In the genomic region with DNA sequence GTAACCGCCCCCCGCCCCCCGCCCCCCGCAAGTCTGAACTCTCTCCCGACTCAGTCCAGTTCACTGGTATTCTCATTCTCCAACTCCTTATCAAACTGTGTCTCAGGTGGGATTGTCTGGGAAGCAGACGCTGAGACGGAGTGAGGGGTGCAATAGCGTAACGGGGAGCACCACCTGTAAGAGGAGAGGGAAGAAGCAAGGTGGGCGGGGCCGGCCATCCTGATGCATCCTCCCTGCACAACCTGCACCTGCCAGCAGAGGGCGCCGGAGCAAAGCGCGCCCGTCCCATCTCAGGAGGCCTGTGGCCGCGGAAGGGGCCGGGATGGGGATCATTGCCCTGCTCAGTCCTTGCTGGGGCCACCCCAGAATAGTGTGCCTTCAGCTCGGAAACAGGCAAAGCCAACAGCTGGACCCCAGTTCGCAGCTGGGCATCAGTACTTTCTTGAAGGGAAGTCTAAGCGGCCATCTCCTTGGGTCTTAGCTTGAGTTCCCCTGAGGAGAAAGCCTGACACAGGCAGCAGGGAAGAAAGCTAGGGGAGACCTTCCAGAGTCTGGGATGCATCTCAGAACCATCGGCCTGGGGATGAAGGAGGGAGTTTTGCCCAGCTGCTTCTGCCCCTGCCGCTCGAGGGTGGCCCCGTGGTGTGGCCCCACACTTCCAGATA, we compare ENCODE assay signal across 8 cellular contexts.
DNase-seq lines count a peak whose midpoint lies in the region; ATAC-seq, FAIRE-seq and TF ChIP-seq lines count a peak whose summit lies in the region.

No MANE protein-coding gene starts in this region.

- FAIRE-seq in GM12892 (lab: Jason Lieb, UNC) = peak; percentile 83

- TF ChIP-seq POLR2A in GM12892 (IDR thresholded peaks at IDR 0.05; ENCODE audit: low read depth, low read length) = no peak

- ATAC-seq in GM18858 (IDR thresholded peaks at IDR 0.05; ENCODE audit: unreplicated experiment) = no peak

- H3K4me1 Mint-ChIP-seq in activated naive CD8-positive, alpha-beta T cell treated with anti-CD3 and anti-CD28 coated beads for 36 hours = peaks cover 5% of the 10 kb centered on the region

- DNase-seq in GM12892 (ENCODE audit: insufficient read length) = peak; percentile 61
- DNase-seq in SKM-1 (lab: John Stamatoyannopoulos, UW; ENCODE audit: unreplicated experiment) = peak; percentile 33
- DNase-seq in activated naive CD8-positive, alpha-beta T cell treated with anti-CD3 and anti-CD28 coated beads for 36 hours = peak; percentile 75
- no peak for DNase-seq in iPS DF 6.9 (ENCODE audit: low read depth, low spot score)
- peak; percentile 32 to 59 for DNase-seq in stimulated activated CD4-positive, alpha-beta T cell treated with anti-CD3 and anti-CD28 coated beads, Interleukin-1b, Interleukin-23, amount 100 ng/mL, for 4 hours (ENCODE audit: low read depth in 2 of 2)

- H3K4me3 ChIP-seq in HUES48 (ENCODE audit: low read depth, low read length) (peak overlapping the region; percentile 37), iPS DF 6.9 (ENCODE audit: low read length) (peak overlapping the region; percentile 27; the same call in 1 of the 2 replicates)

- H3K27ac Mint-ChIP-seq in activated naive CD8-positive, alpha-beta T cell treated with anti-CD3 and anti-CD28 coated beads for 36 hours = no peak overlapping the region

- no CpG with 5 or more reads among the region's 26 CpGs for WGBS in iPS DF 6.9 (ENCODE audit: insufficient coverage, insufficient read length)

- H3K4me1 ChIP-seq in HUES48 (ENCODE audit: control insufficient read depth, insufficient read depth, low read length) = peaks cover 17% of the 10 kb centered on the region
- peaks cover 5% of the 10 kb centered on the region; the same call in 1 of the 2 replicates for H3K4me1 ChIP-seq in iPS DF 6.9 (ENCODE audit: control insufficient read depth, insufficient read depth, low read length)

- no peaks in the 10 kb centered on the region for H3K36me3 Mint-ChIP-seq in activated naive CD8-positive, alpha-beta T cell treated with anti-CD3 and anti-CD28 coated beads for 36 hours

- H3K9me3 ChIP-seq in HUES48 (ENCODE audit: control insufficient read depth, insufficient read depth, low read length) (no peaks in the 10 kb centered on the region), iPS DF 6.9 (ENCODE audit: control insufficient read depth, insufficient read depth, low read length) (no peaks in the 10 kb centered on the region)

- H3K9me3 Mint-ChIP-seq in activated naive CD8-positive, alpha-beta T cell treated with anti-CD3 and anti-CD28 coated beads for 36 hours = no peaks in the 10 kb centered on the region

- peak; percentile 88 for TF ChIP-seq CTCF in 22Rv1 (IDR thresholded peaks at IDR 0.05)

- H3K4me3 Mint-ChIP-seq in activated naive CD8-positive, alpha-beta T cell treated with anti-CD3 and anti-CD28 coated beads for 36 hours = no peak overlapping the region

- H3K36me3 ChIP-seq in HUES48 (ENCODE audit: control insufficient read depth, insufficient read depth, low read length) (no peaks in the 10 kb centered on the region), iPS DF 6.9 (ENCODE audit: control insufficient read depth, insufficient read depth, low read length) (no peaks in the 10 kb centered on the region)

- H3K27me3 ChIP-seq in HUES48 (ENCODE audit: control insufficient read depth, insufficient read depth, low read length) = peaks cover 23% of the 10 kb centered on the region
- no peaks in the 10 kb centered on the region; the same call in 1 of the 2 replicates for H3K27me3 ChIP-seq in iPS DF 6.9 (ENCODE audit: control insufficient read depth, insufficient read depth, low read length)

- no peak overlapping the region for H3K9ac ChIP-seq in HUES48 (ENCODE audit: low read depth, low read length)

- peaks cover 37% of the 10 kb centered on the region for H3K27me3 Mint-ChIP-seq in activated naive CD8-positive, alpha-beta T cell treated with anti-CD3 and anti-CD28 coated beads for 36 hours

- no peak overlapping the region for H3K27ac ChIP-seq in 22Rv1
- H3K27ac ChIP-seq in HUES48 (ENCODE audit: low read depth, low read length) = no peak overlapping the region
- no peak overlapping the region for H3K27ac ChIP-seq in iPS DF 6.9 (ENCODE audit: low read length)
